Comparison of ENCODE assay signal across 23 cellular contexts in the genomic region with DNA sequence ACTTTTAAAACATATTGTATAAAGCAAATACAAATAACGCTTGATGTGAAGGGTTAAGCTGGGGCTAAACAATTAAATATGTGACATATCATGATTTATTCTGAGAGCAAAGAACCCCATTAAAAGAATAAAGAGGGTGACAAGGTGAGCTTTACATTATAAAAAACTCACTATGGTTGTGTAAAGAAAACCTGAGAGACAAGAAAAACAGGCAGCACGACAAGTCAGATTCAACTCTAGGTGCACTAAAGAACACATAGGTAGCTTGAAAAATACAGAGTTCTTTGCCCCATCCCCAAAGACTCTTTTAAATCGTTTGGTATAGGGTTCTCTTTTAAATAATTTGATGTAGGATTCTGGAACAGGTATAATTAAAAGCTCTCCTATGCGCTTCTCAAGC.
"Had no signal": no experiment of that assay in that cellular context is flagged by ENCODE, and none has a peak within 500 bp of the region (broad histone marks: within the 10 kb centered on the region; RNA-seq: fewer than 3 reads in every experiment).

No MANE protein-coding gene starts in this region.

- H3K4me1 ChIP-seq: left ventricle myocardium inferior, right atrium auricular region, stomach, testis, thyroid gland, upper lobe of right lung had no signal

- ATAC-seq: naive thymus-derived CD4-positive, alpha-beta T cell; natural killer cell treated with Interleukin-12 subunit alpha and Interleukin-12 subunit beta and Interleukin-15 and Interleukin-18, amount 100 ng/mL, for 72 hours; sciatic nerve; stimulated activated naive B cell treated with anti-CD40 and anti-IgM and Interleukin-4, amounts not matched to agents 10 μg/mL and 1 μg/mL and 100 μg/mL, for 72 hours; stimulated activated naive CD8-positive, alpha-beta T cell treated with anti-CD3 and anti-CD28 coated beads, Interleukin-15, Interleukin-2, amounts not matched to agents 100 U/mL and 50 U/mL, for 24 hours; upper lobe of right lung had no signal

- DNase-seq: islet precursor cell; left ventricle myocardium inferior; midbrain; naive thymus-derived CD4-positive, alpha-beta T cell; ovary; stimulated activated CD4-positive, alpha-beta T cell treated with anti-CD3 and anti-CD28 coated beads, Interleukin-12 subunit alpha, Interleukin-12 subunit beta, amount 100 ng/mL, for 4 hours; stimulated activated CD4-positive, alpha-beta T cell treated with anti-CD3 and anti-CD28 coated beads, Interleukin-15, amount 100 ng/mL, for 24 hours; stimulated activated CD4-positive, alpha-beta T cell treated with anti-CD3 and anti-CD28 coated beads, Interleukin-2, amount 100 ng/mL, for 24 hours; stimulated activated CD4-positive, alpha-beta T cell treated with anti-CD3 and anti-CD28 coated beads, Interleukin-4, amount 100 ng/mL, for 1 hour; stimulated activated naive B cell treated with anti-CD40 and anti-IgM and Interleukin-4, amounts not matched to agents 10 μg/mL and 1 μg/mL and 100 μg/mL, for 72 hours; stimulated activated naive CD8-positive, alpha-beta T cell treated with anti-CD3 and anti-CD28 coated beads, Interleukin-15, Interleukin-2, amounts not matched to agents 100 U/mL and 50 U/mL, for 24 hours; stomach; testis; thyroid gland; transverse colon; upper lobe of right lung had no signal

- H3K4me3 ChIP-seq: hepatocyte, left ventricle myocardium inferior, lung, mucosa of descending colon, ovary, right atrium auricular region, skin epidermis, stomach, testis, thyroid gland, transverse colon, upper lobe of right lung had no signal

- H3K27ac ChIP-seq: hepatocyte, left ventricle myocardium inferior, ovary, right atrium auricular region, skin epidermis, stomach, testis, thyroid gland, transverse colon, upper lobe of right lung had no signal

- H3K79me2 ChIP-seq: hepatocyte had no signal

- H3K27me3 ChIP-seq: hepatocyte, ovary, right atrium auricular region, stomach, testis, thyroid gland, transverse colon, upper lobe of right lung had no signal

- H3K36me3 ChIP-seq: left ventricle myocardium inferior, ovary, right atrium auricular region, stomach, thyroid gland, transverse colon, upper lobe of right lung had no signal

- H3K4me2 ChIP-seq: hepatocyte had no signal
